Comparison of ENCODE assay signal across 6 cellular contexts in genomic region chr19:48363500-48363809, GRCh38. TPM values are rescaled to one million over a fixed set of nuclear protein-coding genes. Genes with fewer than 3 reads are reported as not detected.
DNase-seq lines count a peak whose midpoint lies in the region; FAIRE-seq and TF ChIP-seq lines count a peak whose summit lies in the region.

No MANE protein-coding gene starts in this region.

- H3F3A ChIP-seq in SU-DHL-6 (ENCODE audit: insufficient read depth), result peaks cover 4% of the 10 kb centered on the region; the same call in 1 of the 2 replicates

- no peaks in the 10 kb centered on the region for H3K27me3 ChIP-seq in SU-DHL-6 (ENCODE audit: low read length)
- H3K27me3 ChIP-seq in iPS-18a (ENCODE audit: control insufficient read depth, insufficient read depth, low read length), result no peaks in the 10 kb centered on the region
- no peaks in the 10 kb centered on the region for H3K27me3 ChIP-seq in vagina

- H3K27ac ChIP-seq in SU-DHL-6 (ENCODE audit: low read depth, low read length), result peak overlapping the region; percentile 81
- H3K27ac ChIP-seq in iPS-18a (ENCODE audit: low read length), result peak overlapping the region; percentile 72
- peak overlapping the region; percentile 98 for H3K27ac ChIP-seq in vagina

- peak overlapping the region; percentile 68 for H3K4me3 ChIP-seq in SU-DHL-6 (ENCODE audit: insufficient read depth, low read length, poor library complexity, severe bottlenecking)
- peak overlapping the region; percentile 76 for H3K4me3 ChIP-seq in iPS-18a (ENCODE audit: low read length)
- H3K4me3 ChIP-seq in vagina, result peak overlapping the region; percentile 66 to 80

- H3K9me2 ChIP-seq in SU-DHL-6 (replicated peaks; ENCODE audit: insufficient read depth, low read length), result no peaks in the 10 kb centered on the region

- no peak for FAIRE-seq in frontal cortex (lab: Jason Lieb, UNC)

- H2AFZ ChIP-seq in SU-DHL-6 (ENCODE audit: low read depth, low read length, severe bottlenecking), result peak overlapping the region; percentile 39

- H3K9me3 ChIP-seq in SU-DHL-6 (ENCODE audit: insufficient read depth, low read length), result no peaks in the 10 kb centered on the region
- H3K9me3 ChIP-seq in iPS-18a (ENCODE audit: control insufficient read depth, low read depth, low read length), result no peaks in the 10 kb centered on the region
- no peaks in the 10 kb centered on the region for H3K9me3 ChIP-seq in vagina

- H3K79me2 ChIP-seq in SU-DHL-6 (ENCODE audit: insufficient read depth, low read length), result no peaks in the 10 kb centered on the region

- peak overlapping the region; percentile 86 for H3K4me2 ChIP-seq in SU-DHL-6 (ENCODE audit: low read depth, low read length, poor library complexity, severe bottlenecking)

- TF ChIP-seq CTCF in SU-DHL-6 (IDR thresholded peaks at IDR 0.05; ENCODE audit: insufficient read depth, low read length, poor library complexity, severe bottlenecking), result no peak
- no peak for TF ChIP-seq CTCF in vagina (IDR thresholded peaks at IDR 0.05)

- H4K20me1 ChIP-seq in SU-DHL-6 (ENCODE audit: low read depth, low read length), result no peaks in the 10 kb centered on the region

- intact Hi-C loops in vagina (cut with DNase I), result no loop called here

- H3K36me3 ChIP-seq in SU-DHL-6 (ENCODE audit: low read length) (no peaks in the 10 kb centered on the region), iPS-18a (ENCODE audit: control insufficient read depth, low read depth, low read length) (no peaks in the 10 kb centered on the region), vagina (no peaks in the 10 kb centered on the region)

- H3K9ac ChIP-seq in SU-DHL-6 (ENCODE audit: low read length) (peak overlapping the region; percentile 88), iPS-18a (ENCODE audit: low read length) (peak overlapping the region; percentile 82)

- DNase-seq in activated T-cell treated with anti-CD3 and anti-CD28 coated beads for 1 hour (ENCODE audit: low read depth) (peak; percentile 24), activated T-cell treated with anti-CD3 and anti-CD28 coated beads for 4 hours (no peak), vagina (ENCODE audit: extremely low spot score in 2 of 2) (peak in 1 of 2 donors; percentile 88), frontal cortex (ENCODE audit: low spot score in 2 of 2) (no peak)

- H3K4me1 ChIP-seq in iPS-18a (ENCODE audit: control insufficient read depth, low read depth, low read length) (peaks cover 3% of the 10 kb centered on the region), vagina (peaks cover 10% of the 10 kb centered on the region)

- no peak for TF ChIP-seq POLR2A in vagina (IDR thresholded peaks at IDR 0.05)

RNA-seq across cellular contexts. Expression of gene TMEM143, which starts 0.3 kb away (rescaled TPM):
- total RNA-seq in vagina (3.2 TPM), frontal cortex (3.7 TPM)

RNA-seq across cellular contexts. Expression of gene SYNGR4, which starts 0.7 kb away (rescaled TPM):
- total RNA-seq in vagina (not detected), frontal cortex (not detected)

RNA-seq across cellular contexts. Expression of gene KDELR1, which starts 27.9 kb away (rescaled TPM):
- 90.8 TPM for total RNA-seq in vagina
- 21.6 TPM for total RNA-seq in frontal cortex

RNA-seq across cellular contexts. Expression of gene GRIN2D, which starts 30.0 kb away (rescaled TPM):
- total RNA-seq in vagina (not detected), frontal cortex (2.9 TPM)

RNA-seq across cellular contexts. Expression of gene EMP3, which starts 38.1 kb away (rescaled TPM):
- 55.2 TPM for total RNA-seq in vagina
- 3.7 TPM for total RNA-seq in frontal cortex
